Comparison of ENCODE assay signal across 1 cellular context in the genomic region with DNA sequence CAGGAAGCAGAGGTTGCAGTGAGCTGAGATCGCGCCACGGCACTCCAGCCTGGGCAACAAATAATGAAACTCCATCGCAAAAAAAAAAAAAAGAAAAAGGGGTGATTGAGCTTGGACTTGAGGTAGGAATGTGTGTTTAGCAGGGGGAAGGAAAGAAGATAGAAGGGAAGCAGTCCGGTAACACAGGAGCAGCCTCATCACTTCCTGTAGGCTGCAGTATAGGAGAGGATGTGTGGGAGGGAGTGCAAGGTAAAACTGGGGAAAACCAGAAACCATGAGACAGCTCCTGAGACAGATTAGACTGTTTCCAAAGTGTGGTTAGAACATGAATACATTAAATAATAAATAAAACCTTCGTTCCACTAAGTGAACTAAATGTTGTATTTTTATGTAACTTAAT.
TF ChIP-seq lines count a peak whose summit lies in the region.

No MANE protein-coding gene starts in this region.

TF ChIP-seq in SK-N-SH, 30 proteins besides CTCF, POLR2A, EP300 and RAD21 (continued from another document):
- no peak for TF ChIP-seq EZH2phosphoT487 (IDR thresholded peaks at IDR 0.05; ENCODE audit: borderline replicate concordance, low read depth)
- TF ChIP-seq JUND (IDR thresholded peaks at IDR 0.05) = no peak
- no peak for TF ChIP-seq MXI1 (IDR thresholded peaks at IDR 0.05; ENCODE audit: low read depth, low read length)
- no peak for TF ChIP-seq USF2 (IDR thresholded peaks at IDR 0.05; ENCODE audit: borderline replicate concordance, low read depth, low read length)
- no peak for TF ChIP-seq IRF3 (IDR thresholded peaks at IDR 0.05; ENCODE audit: low read depth, low read length)
- TF ChIP-seq GATA2 (CRISPR knock-in tag; IDR thresholded peaks at IDR 0.05) = no peak
- no peak for TF ChIP-seq RFX5 (IDR thresholded peaks at IDR 0.05; ENCODE audit: low read length)
